Comparison of ENCODE assay signal across 28 cellular contexts in genomic region chr10:128837478-128837877, GRCh38.
"Had no signal": no experiment of that assay in that cellular context is flagged by ENCODE, and none has a peak within 500 bp of the region (broad histone marks: within the 10 kb centered on the region; RNA-seq: fewer than 3 reads in every experiment).

No MANE protein-coding gene starts in this region.

- H3K4me1 Mint-ChIP-seq: stimulated activated effector memory CD8-positive, alpha-beta T cell treated with anti-CD3 and anti-CD28 coated beads, Interleukin-12 subunit alpha, Interleukin-12 subunit beta, amount 100 ng/mL, for 72 hours; stimulated activated memory B cell treated with anti-CD40 and anti-IgM and Interleukin-4, amounts not matched to agents 10 μg/mL and 1 μg/mL and 100 μg/mL, for 72 hours; stimulated activated naive B cell treated with anti-CD40 and anti-IgM and Interleukin-4, amounts not matched to agents 10 μg/mL and 1 μg/mL and 100 μg/mL, for 72 hours; stimulated activated naive CD8-positive, alpha-beta T cell treated with anti-CD3 and anti-CD28 coated beads, Interleukin-15, amount 100 ng/mL, for 72 hours had no signal

- H3K9me3 ChIP-seq: stomach, suprapubic skin, testis, thoracic aorta, thyroid gland, tibial artery, tibial nerve, transverse colon, upper lobe of left lung, upper lobe of right lung, uterus, vagina had no signal

- H3K27ac Mint-ChIP-seq: stimulated activated effector memory CD8-positive, alpha-beta T cell treated with anti-CD3 and anti-CD28 coated beads, Interleukin-12 subunit alpha, Interleukin-12 subunit beta, amount 100 ng/mL, for 72 hours; stimulated activated memory B cell treated with anti-CD40 and anti-IgM and Interleukin-4, amounts not matched to agents 10 μg/mL and 1 μg/mL and 100 μg/mL, for 72 hours; stimulated activated naive B cell treated with anti-CD40 and anti-IgM and Interleukin-4, amounts not matched to agents 10 μg/mL and 1 μg/mL and 100 μg/mL, for 72 hours; stimulated activated naive CD8-positive, alpha-beta T cell treated with anti-CD3 and anti-CD28 coated beads, Interleukin-15, amount 100 ng/mL, for 72 hours; stimulated activated naive CD8-positive, alpha-beta T cell treated with anti-CD3 and anti-CD28 coated beads, Interleukin-15, Interleukin-2, amounts not matched to agents 100 ng/mL and 50 ng/mL, for 24 hours; type B pancreatic cell had no signal

- H3K27me3 Mint-ChIP-seq: stimulated activated memory B cell treated with anti-CD40 and anti-IgM and Interleukin-4, amounts not matched to agents 10 μg/mL and 1 μg/mL and 100 μg/mL, for 72 hours had no signal

- DNase-seq: stimulated activated CD4-positive, alpha-beta T cell treated with anti-CD3 and anti-CD28 coated beads, Interleukin-2, amount 100 ng/mL, for 48 hours; stimulated activated CD4-positive, alpha-beta T cell treated with anti-CD3 and anti-CD28 coated beads, Interleukin-4, amount 100 ng/mL, for 1 hour; stimulated activated CD4-positive, alpha-beta T cell treated with anti-CD3 and anti-CD28 coated beads, Interleukin-4, amount 100 ng/mL, for 24 hours; stimulated activated CD4-positive, alpha-beta T cell treated with anti-CD3 and anti-CD28 coated beads, Interleukin-4, amount 100 ng/mL, for 4 hours; stimulated activated CD8-positive, alpha-beta memory T cell treated with anti-CD3 and anti-CD28 coated beads, Interleukin-4, amount 100 ng/mL, for 48 hours; stimulated activated naive B cell treated with anti-CD40 and anti-IgM and Interleukin-4, amounts not matched to agents 10 μg/mL and 1 μg/mL and 100 μg/mL, for 72 hours; stimulated activated naive CD4-positive, alpha-beta T cell treated with Interleukin-2 at 50 U/mL for 16 hours; stimulated activated naive CD8-positive, alpha-beta T cell treated with anti-CD3 and anti-CD28 coated beads, Interleukin-15, amount 100 ng/mL, for 72 hours; stimulated activated naive CD8-positive, alpha-beta T cell treated with anti-CD3 and anti-CD28 coated beads, Interleukin-15, Interleukin-2, amounts not matched to agents 100 U/mL and 50 U/mL, for 24 hours; stomach; substantia nigra; testis; thyroid gland; tibial artery; transverse colon; trophoblast cell; upper lobe of left lung; upper lobe of right lung; uterus had no signal

- FAIRE-seq: urothelium cell line had no signal

- H3K9me3 Mint-ChIP-seq: stimulated activated effector memory CD8-positive, alpha-beta T cell treated with anti-CD3 and anti-CD28 coated beads, Interleukin-12 subunit alpha, Interleukin-12 subunit beta, amount 100 ng/mL, for 72 hours; stimulated activated memory B cell treated with anti-CD40 and anti-IgM and Interleukin-4, amounts not matched to agents 10 μg/mL and 1 μg/mL and 100 μg/mL, for 72 hours; stimulated activated naive B cell treated with anti-CD40 and anti-IgM and Interleukin-4, amounts not matched to agents 10 μg/mL and 1 μg/mL and 100 μg/mL, for 72 hours; stimulated activated naive CD8-positive, alpha-beta T cell treated with anti-CD3 and anti-CD28 coated beads, Interleukin-15, amount 100 ng/mL, for 72 hours; stimulated activated naive CD8-positive, alpha-beta T cell treated with anti-CD3 and anti-CD28 coated beads, Interleukin-15, Interleukin-2, amounts not matched to agents 100 ng/mL and 50 ng/mL, for 24 hours; type B pancreatic cell had no signal

- H3K36me3 ChIP-seq: stomach, suprapubic skin, thoracic aorta, thyroid gland, tibial artery, tibial nerve, transverse colon, upper lobe of left lung, upper lobe of right lung, uterus, vagina had no signal

- H3K4me3 ChIP-seq: stomach, suprapubic skin, testis, thoracic aorta, thyroid gland, tibial artery, tibial nerve, transverse colon, upper lobe of left lung, upper lobe of right lung, uterus, vagina had no signal

- H3K27ac ChIP-seq: stomach, suprapubic skin, testis, thoracic aorta, thyroid gland, tibial artery, tibial nerve, transverse colon, upper lobe of left lung, upper lobe of right lung, uterus, vagina had no signal

- H3K27me3 ChIP-seq: stomach, suprapubic skin, testis, thyroid gland, tibial artery, tibial nerve, transverse colon, upper lobe of left lung, upper lobe of right lung, uterus, vagina had no signal

- ATAC-seq: stimulated activated naive B cell treated with anti-CD40 and anti-IgM and Interleukin-4, amounts not matched to agents 10 μg/mL and 1 μg/mL and 100 μg/mL, for 72 hours; stimulated activated naive CD8-positive, alpha-beta T cell treated with anti-CD3 and anti-CD28 coated beads, Interleukin-15, amount 100 ng/mL, for 72 hours; stimulated activated naive CD8-positive, alpha-beta T cell treated with anti-CD3 and anti-CD28 coated beads, Interleukin-15, Interleukin-2, amounts not matched to agents 100 U/mL and 50 U/mL, for 24 hours; upper lobe of right lung had no signal

- H3K4me1 ChIP-seq: stomach, suprapubic skin, testis, thyroid gland, tibial artery, tibial nerve, upper lobe of left lung, upper lobe of right lung, uterus, vagina had no signal

- H3K36me3 Mint-ChIP-seq: stimulated activated effector memory CD8-positive, alpha-beta T cell treated with anti-CD3 and anti-CD28 coated beads, Interleukin-12 subunit alpha, Interleukin-12 subunit beta, amount 100 ng/mL, for 72 hours; stimulated activated memory B cell treated with anti-CD40 and anti-IgM and Interleukin-4, amounts not matched to agents 10 μg/mL and 1 μg/mL and 100 μg/mL, for 72 hours; stimulated activated naive B cell treated with anti-CD40 and anti-IgM and Interleukin-4, amounts not matched to agents 10 μg/mL and 1 μg/mL and 100 μg/mL, for 72 hours; type B pancreatic cell had no signal

- H3K4me3 Mint-ChIP-seq: stimulated activated effector memory CD8-positive, alpha-beta T cell treated with anti-CD3 and anti-CD28 coated beads, Interleukin-12 subunit alpha, Interleukin-12 subunit beta, amount 100 ng/mL, for 72 hours; stimulated activated memory B cell treated with anti-CD40 and anti-IgM and Interleukin-4, amounts not matched to agents 10 μg/mL and 1 μg/mL and 100 μg/mL, for 72 hours; stimulated activated naive B cell treated with anti-CD40 and anti-IgM and Interleukin-4, amounts not matched to agents 10 μg/mL and 1 μg/mL and 100 μg/mL, for 72 hours; stimulated activated naive CD8-positive, alpha-beta T cell treated with anti-CD3 and anti-CD28 coated beads, Interleukin-15, amount 100 ng/mL, for 72 hours; stimulated activated naive CD8-positive, alpha-beta T cell treated with anti-CD3 and anti-CD28 coated beads, Interleukin-15, Interleukin-2, amounts not matched to agents 100 ng/mL and 50 ng/mL, for 24 hours; type B pancreatic cell had no signal
